27 cellular contexts compared by ENCODE assay signal in genomic region chr14:105393151-105393550, GRCh38. TPM values are rescaled to one million over a fixed set of nuclear protein-coding genes. Genes with fewer than 3 reads are reported as not detected.
"Had no signal": no experiment of that assay in that cellular context is flagged by ENCODE, and none has a peak within 500 bp of the region (broad histone marks: within the 10 kb centered on the region; RNA-seq: fewer than 3 reads in every experiment).

No MANE protein-coding gene starts in this region.

- H3K27ac Mint-ChIP-seq: activated B cell treated with CpG ODN at 0.5 μM for 24 hours; activated CD4-positive, alpha-beta T cell treated with anti-CD3 and anti-CD28 coated beads for 36 hours; activated naive CD4-positive, alpha-beta T cell treated with anti-CD3 and anti-CD28 coated beads for 36 hours; activated naive CD8-positive, alpha-beta T cell treated with anti-CD3 and anti-CD28 coated beads for 36 hours; activated T-cell treated with anti-CD3 and anti-CD28 coated beads, Interleukin-2, amount 50 U/mL, for 72 hours; natural killer cell; stimulated activated memory B cell treated with anti-CD40 and anti-IgM and Interleukin-4, amounts not matched to agents 10 μg/mL and 1 μg/mL and 100 μg/mL, for 72 hours; stimulated activated naive CD8-positive, alpha-beta T cell treated with anti-CD3 and anti-CD28 coated beads, Interleukin-15, amount 100 ng/mL, for 72 hours had no signal

- H3K27me3 Mint-ChIP-seq: activated B cell treated with CpG ODN at 0.5 μM for 24 hours; activated CD4-positive, alpha-beta T cell treated with anti-CD3 and anti-CD28 coated beads for 36 hours; activated naive CD8-positive, alpha-beta T cell treated with anti-CD3 and anti-CD28 coated beads for 36 hours; brain; stimulated activated memory B cell treated with anti-CD40 and anti-IgM and Interleukin-4, amounts not matched to agents 10 μg/mL and 1 μg/mL and 100 μg/mL, for 72 hours; stimulated activated naive CD8-positive, alpha-beta T cell treated with anti-CD3 and anti-CD28 coated beads, Interleukin-15, amount 100 ng/mL, for 72 hours had no signal

- H2AFZ ChIP-seq: hepatocyte had no signal

- H3K4me2 ChIP-seq: hepatocyte had no signal

- H3K9me3 Mint-ChIP-seq: activated B cell treated with CpG ODN at 0.5 μM for 24 hours; activated naive CD4-positive, alpha-beta T cell treated with anti-CD3 and anti-CD28 coated beads for 36 hours; activated naive CD8-positive, alpha-beta T cell treated with anti-CD3 and anti-CD28 coated beads for 36 hours; activated T-cell treated with anti-CD3 and anti-CD28 coated beads, Interleukin-2, amount 50 U/mL, for 72 hours; brain; natural killer cell; stimulated activated memory B cell treated with anti-CD40 and anti-IgM and Interleukin-4, amounts not matched to agents 10 μg/mL and 1 μg/mL and 100 μg/mL, for 72 hours; stimulated activated naive CD8-positive, alpha-beta T cell treated with anti-CD3 and anti-CD28 coated beads, Interleukin-15, amount 100 ng/mL, for 72 hours had no signal

- H3K9me3 ChIP-seq: adrenal gland, ascending aorta, sigmoid colon, upper lobe of right lung had no signal

- H3K4me3 ChIP-seq: adrenal gland, ascending aorta, cardiac muscle cell, hepatocyte, lung, sigmoid colon, upper lobe of right lung had no signal

- H3K27me3 ChIP-seq: adrenal gland, ascending aorta, cardiac muscle cell, hepatocyte, sigmoid colon, upper lobe of right lung had no signal

- H3K27ac ChIP-seq: adrenal gland, ascending aorta, cardiac muscle cell, hepatocyte, sigmoid colon, upper lobe of right lung had no signal

- DNase-seq: activated B cell treated with CpG ODN at 0.5 μM for 24 hours; activated CD4-positive, alpha-beta T cell treated with anti-CD3 and anti-CD28 coated beads for 36 hours; activated CD4-positive, alpha-beta T cell treated with anti-CD3 and anti-CD28 coated beads, Interleukin-2, amount 50 U/mL, for 4 hours; activated effector memory CD4-positive, alpha-beta T cell treated with Interleukin-2 at 50 U/mL for 16 hours; activated naive CD4-positive, alpha-beta T cell treated with anti-CD3 and anti-CD28 coated beads for 36 hours; activated naive CD8-positive, alpha-beta T cell treated with anti-CD3 and anti-CD28 coated beads for 36 hours; activated T-cell treated with anti-CD3 and anti-CD28 coated beads for 4 hours; activated T-cell treated with anti-CD3 and anti-CD28 coated beads, Interleukin-2, amount 50 U/mL, for 72 hours; adrenal gland; cortex of kidney; mesendoderm; natural killer cell; sigmoid colon; small intestine; stimulated activated CD4-positive, alpha-beta T cell treated with anti-CD3 and anti-CD28 coated beads, Interleukin-1b, Interleukin-23, amount 100 ng/mL, for 48 hours; stimulated activated CD4-positive, alpha-beta T cell treated with anti-CD3 and anti-CD28 coated beads, Interleukin-4, amount 100 ng/mL, for 4 hours; stimulated activated CD8-positive, alpha-beta memory T cell treated with anti-CD3 and anti-CD28 coated beads, Interleukin-4, amount 100 ng/mL, for 48 hours; stimulated activated naive CD8-positive, alpha-beta T cell treated with anti-CD3 and anti-CD28 coated beads, Interleukin-15, amount 100 ng/mL, for 72 hours; substantia nigra; T-helper 2 cell; upper lobe of right lung had no signal

- H3K4me3 Mint-ChIP-seq: activated B cell treated with CpG ODN at 0.5 μM for 24 hours; activated CD4-positive, alpha-beta T cell treated with anti-CD3 and anti-CD28 coated beads for 36 hours; activated naive CD4-positive, alpha-beta T cell treated with anti-CD3 and anti-CD28 coated beads for 36 hours; activated naive CD8-positive, alpha-beta T cell treated with anti-CD3 and anti-CD28 coated beads for 36 hours; activated T-cell treated with anti-CD3 and anti-CD28 coated beads, Interleukin-2, amount 50 U/mL, for 72 hours; brain; natural killer cell; stimulated activated memory B cell treated with anti-CD40 and anti-IgM and Interleukin-4, amounts not matched to agents 10 μg/mL and 1 μg/mL and 100 μg/mL, for 72 hours; stimulated activated naive CD8-positive, alpha-beta T cell treated with anti-CD3 and anti-CD28 coated beads, Interleukin-15, amount 100 ng/mL, for 72 hours had no signal

- H3K36me3 Mint-ChIP-seq: activated naive CD8-positive, alpha-beta T cell treated with anti-CD3 and anti-CD28 coated beads for 36 hours; brain; natural killer cell; stimulated activated memory B cell treated with anti-CD40 and anti-IgM and Interleukin-4, amounts not matched to agents 10 μg/mL and 1 μg/mL and 100 μg/mL, for 72 hours had no signal

- H3K36me3 ChIP-seq: adrenal gland, upper lobe of right lung had no signal

- H3K79me2 ChIP-seq: hepatocyte had no signal

RNA-seq across cellular contexts. Expression of gene TEX22, which starts 5.2 kb away (rescaled TPM):
- total RNA-seq: ascending aorta, hepatocyte, sigmoid colon had no signal
